Comparison of ENCODE assay signal across 8 cellular contexts in the genomic region with DNA sequence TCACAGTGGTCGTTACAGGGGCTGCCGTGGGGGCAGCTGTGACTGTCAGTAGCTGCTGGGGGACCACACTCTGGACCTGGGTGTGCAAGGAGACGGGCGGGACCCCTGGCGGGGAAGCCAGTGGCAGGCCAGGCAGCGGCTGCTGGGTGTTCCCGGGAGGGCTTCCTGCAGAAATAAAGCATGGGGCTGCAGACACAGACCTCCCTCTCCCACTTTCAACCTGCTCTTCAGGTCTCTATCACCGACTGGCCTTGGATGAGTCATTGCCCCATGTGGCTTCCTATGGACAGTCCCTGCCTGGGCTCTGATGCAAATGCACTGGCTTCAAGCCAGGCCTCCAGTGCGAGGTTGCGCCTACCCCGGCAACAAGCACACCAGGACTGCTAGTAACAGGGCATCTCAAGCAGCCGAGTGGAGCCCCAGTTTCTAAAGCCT. TPM values are rescaled to one million over a fixed set of nuclear protein-coding genes. Genes with fewer than 3 reads are reported as not detected.
A peak's percentile ranks its signal among the peaks of the same experiment; 100 is the strongest.
DNase-seq lines count a peak whose midpoint lies in the region; ATAC-seq and TF ChIP-seq lines count a peak whose summit lies in the region.

No MANE protein-coding gene starts in this region.

- H3K9me3 ChIP-seq in CD4-positive, alpha-beta T cell (ENCODE audit: control insufficient read depth, low read length): no peaks in the 10 kb centered on the region
- H3K9me3 ChIP-seq in trophoblast cell (ENCODE audit: insufficient read depth, low read depth, low read length): peaks cover 4% of the 10 kb centered on the region

- peaks cover 25 to 43% of the 10 kb centered on the region in 2 experiments for H3K4me1 ChIP-seq in trophoblast cell (ENCODE audit: control insufficient read depth in 1 of 2, insufficient read depth in 2 of 2, low read length in 2 of 2)

- POLR2A ChIA-PET in CD4-positive, alpha-beta T cell (lab: Charles Lee): no interaction called here
- POLR2A ChIA-PET in activated CD8-positive, alpha-beta T cell treated with anti-CD3 and anti-CD28 coated beads for 36 hours (lab: Charles Lee): interaction anchor here (1.4 to 22.2 kb wide), 4 partner anchors 8 to 34 kb away, joined by 3 to 617 read pairs (median 146); partner anchors contain the start of gene SREBF1

- peaks cover 54% of the 10 kb centered on the region for H3K36me3 Mint-ChIP-seq in CD4-positive, alpha-beta T cell (ENCODE audit: low read depth)
- H3K36me3 Mint-ChIP-seq in activated CD8-positive, alpha-beta T cell treated with anti-CD3 and anti-CD28 coated beads for 36 hours (ENCODE audit: low read depth): peaks cover 57% of the 10 kb centered on the region

- no peak overlapping the region for H3K18ac ChIP-seq in trophoblast cell (ENCODE audit: low read length)

- peaks cover 47% of the 10 kb centered on the region for H3K4me1 Mint-ChIP-seq in CD4-positive, alpha-beta T cell (ENCODE audit: low read depth)
- peaks cover 58% of the 10 kb centered on the region for H3K4me1 Mint-ChIP-seq in activated CD8-positive, alpha-beta T cell treated with anti-CD3 and anti-CD28 coated beads for 36 hours (ENCODE audit: low read depth)

- H4K12ac ChIP-seq in trophoblast cell (ENCODE audit: low read depth, low read length): no peak overlapping the region

- no peak overlapping the region for H3K23ac ChIP-seq in trophoblast cell (ENCODE audit: low read length)

- no peaks in the 10 kb centered on the region for H3K27me3 Mint-ChIP-seq in CD4-positive, alpha-beta T cell
- no peaks in the 10 kb centered on the region for H3K27me3 Mint-ChIP-seq in activated CD8-positive, alpha-beta T cell treated with anti-CD3 and anti-CD28 coated beads for 36 hours

- H4K8ac ChIP-seq in trophoblast cell (ENCODE audit: low read depth, low read length): no peak overlapping the region

- H2BK5ac ChIP-seq in trophoblast cell (ENCODE audit: low read depth, low read length, poor library complexity): no peak overlapping the region

- H3K27ac ChIP-seq in CD4-positive, alpha-beta T cell (ENCODE audit: low read depth, low read length): no peak overlapping the region
- H3K27ac ChIP-seq in trophoblast cell (ENCODE audit: low read depth, low read length): no peak overlapping the region

- H3K4ac ChIP-seq in trophoblast cell (ENCODE audit: low read depth, low read length): no peak overlapping the region

- H3K14ac ChIP-seq in trophoblast cell (ENCODE audit: low read length): no peak overlapping the region

- no peak for TF ChIP-seq CTCF in CD4-positive, alpha-beta T cell (IDR thresholded peaks at IDR 0.05)
- TF ChIP-seq CTCF in activated CD8-positive, alpha-beta T cell treated with anti-CD3 and anti-CD28 coated beads for 36 hours (IDR thresholded peaks at IDR 0.05): no peak

- no peak overlapping the region for H2AFZ ChIP-seq in trophoblast cell (ENCODE audit: insufficient read depth, low read length, poor library complexity)

- H3K4me2 ChIP-seq in trophoblast cell (ENCODE audit: low read length): no peak overlapping the region

- no peaks in the 10 kb centered on the region for H3K27me3 ChIP-seq in CD4-positive, alpha-beta T cell (ENCODE audit: control insufficient read depth, insufficient read depth, low read length)
- no peaks in the 10 kb centered on the region for H3K27me3 ChIP-seq in trophoblast cell (ENCODE audit: insufficient read depth, low read length)

- CTCF ChIA-PET in CD4-positive, alpha-beta T cell (lab: Charles Lee): interaction anchor here (1.0 kb wide), 1 partner anchor 9 kb away, joined by 3 read pairs; no protein-coding TSS in a partner anchor
- CTCF ChIA-PET in activated CD8-positive, alpha-beta T cell treated with anti-CD3 and anti-CD28 coated beads for 36 hours (lab: Charles Lee): interaction anchor here (1.1 to 2.0 kb wide), 9 partner anchors 11 to 218 kb away, joined by 3 to 11 read pairs (median 4); partner anchors contain the start of gene SREBF1

- no peak overlapping the region for H3K9ac ChIP-seq in trophoblast cell (ENCODE audit: low read length)

- no peak overlapping the region for H2BK12ac ChIP-seq in trophoblast cell (ENCODE audit: low read length)

- no peak overlapping the region for H2BK120ac ChIP-seq in trophoblast cell (ENCODE audit: insufficient read depth, low read length, poor library complexity)

- H3K9me3 Mint-ChIP-seq in CD4-positive, alpha-beta T cell: no peaks in the 10 kb centered on the region
- H3K9me3 Mint-ChIP-seq in activated CD8-positive, alpha-beta T cell treated with anti-CD3 and anti-CD28 coated beads for 36 hours: no peaks in the 10 kb centered on the region

- H2AK5ac ChIP-seq in trophoblast cell (ENCODE audit: low read length): no peak overlapping the region

- peaks cover 21% of the 10 kb centered on the region for H3K79me1 ChIP-seq in trophoblast cell (ENCODE audit: low read length)

- intact Hi-C loops in CD4-positive, alpha-beta T cell (cut with DNase I, micrococcal nuclease): no loop called here
- intact Hi-C loops in activated CD8-positive, alpha-beta T cell treated with anti-CD3 and anti-CD28 coated beads for 36 hours (cut with micrococcal nuclease): loop anchor here (5.0 kb wide), 1 partner anchor 33 kb away; no protein-coding TSS in a partner anchor

- peak overlapping the region; percentile 61 for H3K27ac Mint-ChIP-seq in CD4-positive, alpha-beta T cell
- H3K27ac Mint-ChIP-seq in activated CD8-positive, alpha-beta T cell treated with anti-CD3 and anti-CD28 coated beads for 36 hours: peak overlapping the region; percentile 84

- H4K91ac ChIP-seq in trophoblast cell (ENCODE audit: low read depth, low read length): no peak overlapping the region

- WGBS in trophoblast cell (ENCODE audit: extremely low coverage, insufficient coverage, insufficient read length): no CpG with 5 or more reads among the region's 12 CpGs

- peaks cover 61 to 62% of the 10 kb centered on the region in 2 experiments for H3K36me3 ChIP-seq in trophoblast cell (ENCODE audit: control insufficient read depth in 1 of 2, insufficient read depth in 2 of 2, low read length in 2 of 2)

- peaks cover 20% of the 10 kb centered on the region for H3K79me2 ChIP-seq in trophoblast cell (ENCODE audit: control insufficient read depth, insufficient read depth, low read length, poor library complexity)

- H3K4me3 Mint-ChIP-seq in CD4-positive, alpha-beta T cell: peak overlapping the region; percentile 8
- H3K4me3 Mint-ChIP-seq in activated CD8-positive, alpha-beta T cell treated with anti-CD3 and anti-CD28 coated beads for 36 hours: peak overlapping the region; percentile 25

- peak in 8 of 10 experiments; percentile 20 to 60 (median 36) for DNase-seq in CD4-positive, alpha-beta T cell
- DNase-seq in M059J (ENCODE audit: low read depth) (peak; percentile 94), epidermal melanocyte (ENCODE audit: insufficient read length, low spot score) (peak; percentile 68), trophoblast cell (peak; percentile 51 to 56), DMS79 treated with DMSO at 0.1 percent for 48 hours (lab: John Stamatoyannopoulos, UW) (no peak), NCI-H1694 (lab: John Stamatoyannopoulos, UW) (no peak)
- DNase-seq in activated CD8-positive, alpha-beta T cell treated with anti-CD3 and anti-CD28 coated beads for 36 hours: peak; percentile 97

- ATAC-seq in CD4-positive, alpha-beta T cell (ENCODE audit: poor library complexity): no peak
- peak; percentile 37 for ATAC-seq in GM21360 (IDR thresholded peaks at IDR 0.05; ENCODE audit: unreplicated experiment)
- ATAC-seq in activated CD8-positive, alpha-beta T cell treated with anti-CD3 and anti-CD28 coated beads for 36 hours: peak; percentile 71

- H3K4me3 ChIP-seq in trophoblast cell (ENCODE audit: low read depth, low read length): no peak overlapping the region

RNA-seq across cellular contexts. Expression of gene SREBF1, which starts 17.2 kb away (rescaled TPM):
- 100 to 1,000 TPM; 249 to 264 TPM for total RNA-seq in CD4-positive, alpha-beta T cell
- 40.5 and 57.7 TPM in 2 replicates for total RNA-seq in M059J (2014; rRNA removed; shearing (Covaris generic))
- total RNA-seq in activated CD8-positive, alpha-beta T cell treated with anti-CD3 and anti-CD28 coated beads for 36 hours: 100 to 1,000 TPM; 103 to 116 TPM
- polyA plus RNA-seq in trophoblast cell (2013): 95.5 and 107 TPM in 2 replicates

Comparison
In these comparisons a context has a peak if more than half of its experiments do, and no peak if none do; other contexts are left out.
1. DNase-seq: peak in CD4-positive, alpha-beta T cell (8 of 10), M059J (single experiment), activated CD8-positive, alpha-beta T cell treated with anti-CD3 and anti-CD28 coated beads for 36 hours (single experiment), epidermal melanocyte (single experiment) and trophoblast cell (2 of 2); none in DMS79 treated with DMSO at 0.1 percent for 48 hours (single experiment) and NCI-H1694 (single experiment).